1 cellular context compared by ENCODE assay signal in genomic region chr6:31272856-31273626, GRCh38.
TF ChIP-seq lines count a peak whose summit lies in the region.

No MANE protein-coding gene starts in this region.

TF ChIP-seq in HCT116, 20 proteins besides CTCF, POLR2A, EP300 and RAD21:
- TF ChIP-seq FOSL1 (IDR thresholded peaks at IDR 0.05; ENCODE audit: low read depth): no peak
- TF ChIP-seq EZH2 (IDR thresholded peaks at IDR 0.05): no peak
- TF ChIP-seq POLR2AphosphoS5 (IDR thresholded peaks at IDR 0.05; ENCODE audit: low read depth, low read length): no peak
- no peak for TF ChIP-seq JUND (IDR thresholded peaks at IDR 0.05)
- TF ChIP-seq CBX3 (IDR thresholded peaks at IDR 0.05; ENCODE audit: low read depth): no peak
- TF ChIP-seq TCF7L2 (IDR thresholded peaks at IDR 0.05; ENCODE audit: borderline replicate concordance, extremely low read depth, insufficient read depth, insufficient read length): no peak
- no peak for TF ChIP-seq CEBPB (IDR thresholded peaks at IDR 0.05; ENCODE audit: low read depth)
- TF ChIP-seq ELF1 (IDR thresholded peaks at IDR 0.05; ENCODE audit: borderline replicate concordance, low read depth): no peak
- no peak for TF ChIP-seq ATF3 (IDR thresholded peaks at IDR 0.05)
- TF ChIP-seq SP1 (IDR thresholded peaks at IDR 0.05; ENCODE audit: low read depth): no peak
TF ChIP-seq in HCT116: peak in this region for 0.
